ENCODE assay signal across 19 cellular contexts in genomic region chr14:105532111-105532623, GRCh38. TPM values are rescaled to one million over a fixed set of nuclear protein-coding genes. Genes with fewer than 3 reads are reported as not detected.
DNase-seq lines count a peak whose midpoint lies in the region; ATAC-seq and TF ChIP-seq lines count a peak whose summit lies in the region.
"Had no signal": no experiment of that assay in that cellular context is flagged by ENCODE, and none has a peak within 500 bp of the region (broad histone marks: within the 10 kb centered on the region; RNA-seq: fewer than 3 reads in every experiment).

No MANE protein-coding gene starts in this region.

- no peaks in the 10 kb centered on the region for H3K9me3 ChIP-seq in spleen

- TF ChIP-seq CTCF in chondrocyte (IDR thresholded peaks at IDR 0.05) (no peak), spleen (IDR thresholded peaks at IDR 0.05 in 8 of 11, conservative IDR thresholded peaks at IDR 0.05 in 3 of 11) (no peak)

- peaks cover 23 to 64% (median 50%) of the 10 kb centered on the region in 6 donors for H3K4me1 ChIP-seq in spleen

- DNase-seq in activated CD4-positive, alpha-beta T cell treated with anti-CD3 and anti-CD28 coated beads, Interleukin-2, amount 10 ng/mL, durations not matched to agents 7 days and 5 days, result no peak
- no peak for DNase-seq in activated CD4-positive, alpha-beta T cell treated with anti-CD3 and anti-CD28 coated beads, Interleukin-2, amount 50 U/mL, for 4 hours
- peak; percentile 87 for DNase-seq in chondrocyte (ENCODE audit: low spot score)
- peak; percentile 84 for DNase-seq in spleen
- no peak for DNase-seq in COLO668 (lab: John Stamatoyannopoulos, UW; ENCODE audit: unreplicated experiment)
- no peak for DNase-seq in iPS-NIHi11 (ENCODE audit: low spot score)
- DNase-seq: DMS79 treated with DMSO at 0.1 percent for 48 hours, HFFc6, NCI-H1417, NCI-H2029, NCI-H2171 treated with DMSO at 0.1 percent for 48 hours, NCI-H510A, SIG-M5 had no signal

- CTCF ChIA-PET in activated CD4-positive, alpha-beta T cell treated with anti-CD3 and anti-CD28 coated beads, Interleukin-2, amount 10 ng/mL, durations not matched to agents 7 days and 5 days (lab: Charles Lee), result interaction anchor here (1.3 to 1.4 kb wide), 3 partner anchors 21 to 442 kb away, joined by 3 to 5 read pairs (median 3); no protein-coding TSS in a partner anchor

- intact Hi-C loops in spleen (cut with DNase I; ENCODE audit: low total_unique reads), result no loop called here

- no peaks in the 10 kb centered on the region for H3K36me3 Mint-ChIP-seq in activated CD4-positive, alpha-beta T cell treated with anti-CD3 and anti-CD28 coated beads, Interleukin-2, amount 10 ng/mL, durations not matched to agents 7 days and 5 days (ENCODE audit: low read depth)
- H3K36me3 Mint-ChIP-seq in IgD-negative memory B cell, result peaks cover under 1% of the 10 kb centered on the region
- no peaks in the 10 kb centered on the region for H3K36me3 Mint-ChIP-seq in chondrocyte (ENCODE audit: low read depth)
- H3K36me3 Mint-ChIP-seq: CD14-positive monocyte had no signal

- no peaks in the 10 kb centered on the region for H3K9me3 Mint-ChIP-seq in activated CD4-positive, alpha-beta T cell treated with anti-CD3 and anti-CD28 coated beads, Interleukin-2, amount 10 ng/mL, durations not matched to agents 7 days and 5 days
- H3K9me3 Mint-ChIP-seq in IgD-negative memory B cell (no peaks in the 10 kb centered on the region), chondrocyte (ENCODE audit: low read depth) (no peaks in the 10 kb centered on the region)
- H3K9me3 Mint-ChIP-seq: HFFc6 had no signal

- peak overlapping the region; percentile 52 for H3K27ac Mint-ChIP-seq in activated CD4-positive, alpha-beta T cell treated with anti-CD3 and anti-CD28 coated beads, Interleukin-2, amount 10 ng/mL, durations not matched to agents 7 days and 5 days
- H3K27ac Mint-ChIP-seq in IgD-negative memory B cell (peak overlapping the region; percentile 29 to 77 (median 54)), chondrocyte (ENCODE audit: unreplicated experiment) (no peak overlapping the region)
- H3K27ac Mint-ChIP-seq: CD14-positive monocyte, HFFc6 had no signal

- H3K4me1 Mint-ChIP-seq in activated CD4-positive, alpha-beta T cell treated with anti-CD3 and anti-CD28 coated beads, Interleukin-2, amount 10 ng/mL, durations not matched to agents 7 days and 5 days, result peaks cover 21% of the 10 kb centered on the region
- H3K4me1 Mint-ChIP-seq in IgD-negative memory B cell (peaks cover 18 to 27% (median 25%) of the 10 kb centered on the region in 3 donors), chondrocyte (ENCODE audit: low read depth) (peaks cover 4% of the 10 kb centered on the region)

- no peaks in the 10 kb centered on the region for H3K36me3 ChIP-seq in spleen

- no peak for TF ChIP-seq POLR2A in spleen (IDR thresholded peaks at IDR 0.05)

- ATAC-seq in HG02642 (IDR thresholded peaks at IDR 0.05; ENCODE audit: poor library complexity, unreplicated experiment), result no peak

- WGBS in spleen, 5 donors, result 69 to 89% (median 71%) methylated on average over 15 to 17 of the region's 17 CpGs

- POLR2A ChIA-PET in activated CD4-positive, alpha-beta T cell treated with anti-CD3 and anti-CD28 coated beads, Interleukin-2, amount 10 ng/mL, durations not matched to agents 7 days and 5 days (lab: Charles Lee), result no interaction called here

- peaks cover 8% of the 10 kb centered on the region for H3K27me3 Mint-ChIP-seq in activated CD4-positive, alpha-beta T cell treated with anti-CD3 and anti-CD28 coated beads, Interleukin-2, amount 10 ng/mL, durations not matched to agents 7 days and 5 days
- H3K27me3 Mint-ChIP-seq in IgD-negative memory B cell (peaks cover 14% of the 10 kb centered on the region), chondrocyte (ENCODE audit: low read depth) (peaks cover 10% of the 10 kb centered on the region)

- no peak overlapping the region for H3K4me3 Mint-ChIP-seq in activated CD4-positive, alpha-beta T cell treated with anti-CD3 and anti-CD28 coated beads, Interleukin-2, amount 10 ng/mL, durations not matched to agents 7 days and 5 days
- H3K4me3 Mint-ChIP-seq in IgD-negative memory B cell, result peak overlapping the region in 3 of 4 donors; percentile 85 to 87 (median 86)
- peak overlapping the region; percentile 19 for H3K4me3 Mint-ChIP-seq in chondrocyte (ENCODE audit: unreplicated experiment)
- H3K4me3 Mint-ChIP-seq: CD14-positive monocyte, HFFc6 had no signal

- peaks cover 0 to 64% (median 17%) of the 10 kb centered on the region in 7 donors for H3K27me3 ChIP-seq in spleen (replicated peaks in 1 of 7)

- no peak overlapping the region for H3K4me3 ChIP-seq in spleen
- H3K4me3 ChIP-seq: GM23248 had no signal

- H3K27ac ChIP-seq in spleen, result peak overlapping the region in 3 of 8 donors; percentile 15 to 57 (median 33)
- H3K27ac ChIP-seq: GM23248 had no signal

RNA-seq across cellular contexts. Expression of gene TMEM121, which starts 5.8 kb away (rescaled TPM):
- 1 to 10 TPM; 4.6 TPM for total RNA-seq in activated CD4-positive, alpha-beta T cell treated with anti-CD3 and anti-CD28 coated beads, Interleukin-2, amount 10 ng/mL, durations not matched to agents 7 days and 5 days
- polyA plus RNA-seq in IgD-negative memory B cell, result 5.5 TPM
- total RNA-seq in chondrocyte, result 4.4 to 8.9 TPM (median 6.0 TPM) in 3 replicates
- total RNA-seq in spleen, result 10 to 100 TPM in 1 of 7 donors, 1 to 10 TPM in 6; 3.4 to 10.4 (median 4.6) TPM
- 1 to 10 TPM; 3.3 to 6.0 (median 3.6) TPM for polyA plus RNA-seq in spleen

RNA-seq across cellular contexts. Expression of gene TEDC1, which starts 41.1 kb away (rescaled TPM):
- total RNA-seq in activated CD4-positive, alpha-beta T cell treated with anti-CD3 and anti-CD28 coated beads, Interleukin-2, amount 10 ng/mL, durations not matched to agents 7 days and 5 days, result 10 to 100 TPM; 40.7 to 53.2 TPM
- polyA plus RNA-seq in IgD-negative memory B cell, result 11.8 TPM
- 12.9 to 15.5 TPM (median 14.3 TPM) in 3 replicates for total RNA-seq in chondrocyte
- total RNA-seq in spleen, result 10 to 100 TPM in 4 of 7 donors, 1 to 10 TPM in 3; 5.3 to 17.7 (median 10.8) TPM
- 10 to 100 TPM; 18.4 to 31.5 (median 27.1) TPM for polyA plus RNA-seq in spleen

RNA-seq across cellular contexts. Expression of gene CRIP1, which starts 45.5 kb away (rescaled TPM):
- total RNA-seq in activated CD4-positive, alpha-beta T cell treated with anti-CD3 and anti-CD28 coated beads, Interleukin-2, amount 10 ng/mL, durations not matched to agents 7 days and 5 days, result 100 to 1,000 TPM; 702 to 753 TPM
- polyA plus RNA-seq in IgD-negative memory B cell (1,925 TPM), spleen (100 to 1,000 TPM; 163 to 349 (median 192) TPM)
- total RNA-seq in chondrocyte (38.7 to 181 TPM (median 174 TPM) in 3 replicates), spleen (10 to 100 TPM; 20.5 to 82.8 (median 62.8) TPM)
- total RNA-seq: A172, LHCN-M2 had no signal

RNA-seq across cellular contexts. Expression of gene CRIP2, which starts 57.5 kb away (rescaled TPM):
- 1 to 10 TPM in 1 of 2 experiments, under 1 TPM in 1; 0.64 to 1.8 TPM for total RNA-seq in activated CD4-positive, alpha-beta T cell treated with anti-CD3 and anti-CD28 coated beads, Interleukin-2, amount 10 ng/mL, durations not matched to agents 7 days and 5 days
- polyA plus RNA-seq in IgD-negative memory B cell (70.8 TPM), spleen (100 to 1,000 TPM in 2 of 3 donors, 10 to 100 TPM in 1; 97.7 to 181 (median 123) TPM)
- total RNA-seq in chondrocyte (166 to 264 TPM (median 247 TPM) in 3 replicates), spleen (100 to 1,000 TPM in 4 of 7 donors, 10 to 100 TPM in 3; 68.6 to 138 (median 100) TPM)

Comparison
In these comparisons a context has a peak if more than half of its experiments do, and no peak if none do; other contexts are left out.
1. DNase-seq: peak in chondrocyte (single experiment) and spleen (single experiment); none in activated CD4-positive, alpha-beta T cell treated with anti-CD3 and anti-CD28 coated beads, Interleukin-2, amount 10 ng/mL, durations not matched to agents 7 days and 5 days (single experiment), activated CD4-positive, alpha-beta T cell treated with anti-CD3 and anti-CD28 coated beads, Interleukin-2, amount 50 U/mL, for 4 hours (0 of 2), COLO668 (single experiment) and iPS-NIHi11 (single experiment).